12 cellular contexts compared by ENCODE assay signal in the genomic region with DNA sequence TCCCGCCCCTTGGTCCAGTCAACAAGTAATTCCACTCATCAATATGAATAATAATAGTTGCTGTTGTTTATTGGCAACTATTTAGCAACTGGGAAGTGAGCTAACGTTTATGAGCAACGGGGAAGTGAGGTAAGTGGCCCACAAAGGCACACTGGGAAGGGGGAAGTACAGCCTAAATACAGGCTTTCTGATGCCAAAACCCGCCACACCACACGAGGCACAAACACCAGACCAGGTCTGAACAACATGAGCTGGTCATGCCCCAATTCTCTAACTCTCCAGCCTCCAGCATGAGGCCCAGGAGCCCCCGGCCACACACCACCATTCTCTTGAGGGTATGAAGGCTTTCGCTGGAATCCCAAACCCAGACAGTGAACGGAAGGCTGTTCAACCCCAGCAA. TPM values are rescaled to one million over a fixed set of nuclear protein-coding genes. Genes with fewer than 3 reads are reported as not detected.
A peak's percentile ranks its signal among the peaks of the same experiment; 100 is the strongest.
DNase-seq lines count a peak whose midpoint lies in the region; ATAC-seq lines count a peak whose summit lies in the region.
"Had no signal": no experiment of that assay in that cellular context is flagged by ENCODE, and none has a peak within 500 bp of the region (broad histone marks: within the 10 kb centered on the region; RNA-seq: fewer than 3 reads in every experiment).

No MANE protein-coding gene starts in this region.

- peaks cover 0 to 3% (median 0%) of the 10 kb centered on the region in 3 donors for H3K9me3 Mint-ChIP-seq in IgD-negative memory B cell
- H3K9me3 Mint-ChIP-seq in activated naive CD8-positive, alpha-beta T cell treated with anti-CD3 and anti-CD28 coated beads for 36 hours: peaks cover 20% of the 10 kb centered on the region

- no peak for ATAC-seq in HG03108 (IDR thresholded peaks at IDR 0.05; ENCODE audit: unreplicated experiment)

- H3K36me3 Mint-ChIP-seq in IgD-negative memory B cell: peaks cover 3% of the 10 kb centered on the region
- H3K36me3 Mint-ChIP-seq in activated naive CD8-positive, alpha-beta T cell treated with anti-CD3 and anti-CD28 coated beads for 36 hours: peaks cover 67% of the 10 kb centered on the region

- H3K4me3 Mint-ChIP-seq in IgD-negative memory B cell: peak overlapping the region in 3 of 4 donors; percentile 39 to 84 (median 79)
- no peak overlapping the region for H3K4me3 Mint-ChIP-seq in activated naive CD8-positive, alpha-beta T cell treated with anti-CD3 and anti-CD28 coated beads for 36 hours
- H3K4me3 Mint-ChIP-seq: activated naive CD4-positive, alpha-beta T cell treated with anti-CD3 and anti-CD28 coated beads for 36 hours had no signal

- H3K4me1 Mint-ChIP-seq in IgD-negative memory B cell: peaks cover 40 to 71% (median 58%) of the 10 kb centered on the region in 3 donors
- H3K4me1 Mint-ChIP-seq in activated naive CD8-positive, alpha-beta T cell treated with anti-CD3 and anti-CD28 coated beads for 36 hours: peaks cover 60% of the 10 kb centered on the region

- DNase-seq in AML-193 (lab: John Stamatoyannopoulos, UW) (peak; percentile 30 to 35), midbrain (lab: John Stamatoyannopoulos, UW) (peak; percentile 41), UCSD-AML1 (lab: John Stamatoyannopoulos, UW; ENCODE audit: unreplicated experiment) (no peak), NCI-H187 treated with DMSO at 0.1 percent for 48 hours (lab: John Stamatoyannopoulos, UW) (no peak), NCI-H526 (lab: John Stamatoyannopoulos, UW) (no peak)
- DNase-seq in activated naive CD8-positive, alpha-beta T cell treated with anti-CD3 and anti-CD28 coated beads for 36 hours: no peak
- DNase-seq: activated naive CD4-positive, alpha-beta T cell treated with anti-CD3 and anti-CD28 coated beads for 36 hours; heart right ventricle; NCI-H2227 treated with DMSO at 0.1 percent for 48 hours; ovary had no signal

- peaks cover 1% of the 10 kb centered on the region for H3K27me3 Mint-ChIP-seq in IgD-negative memory B cell
- H3K27me3 Mint-ChIP-seq in activated naive CD8-positive, alpha-beta T cell treated with anti-CD3 and anti-CD28 coated beads for 36 hours: no peaks in the 10 kb centered on the region

- H3K27ac Mint-ChIP-seq in IgD-negative memory B cell: peak overlapping the region; percentile 81 to 97 (median 94)
- peak overlapping the region; percentile 70 for H3K27ac Mint-ChIP-seq in activated naive CD8-positive, alpha-beta T cell treated with anti-CD3 and anti-CD28 coated beads for 36 hours
- H3K27ac Mint-ChIP-seq: activated naive CD4-positive, alpha-beta T cell treated with anti-CD3 and anti-CD28 coated beads for 36 hours had no signal

RNA-seq across cellular contexts. Expression of a gene that starts 50.8 kb away (rescaled TPM):
- 41.7 TPM for polyA plus RNA-seq in IgD-negative memory B cell
- total RNA-seq in activated naive CD8-positive, alpha-beta T cell treated with anti-CD3 and anti-CD28 coated beads for 36 hours: 10 to 100 TPM; 76.8 to 77.1 TPM

Comparison
In these comparisons a context has a peak if more than half of its experiments do, and no peak if none do; other contexts are left out.
1. DNase-seq: peak in AML-193 (2 of 2) and midbrain (single experiment); none in activated naive CD8-positive, alpha-beta T cell treated with anti-CD3 and anti-CD28 coated beads for 36 hours (single experiment), UCSD-AML1 (single experiment), NCI-H187 treated with DMSO at 0.1 percent for 48 hours (single experiment) and NCI-H526 (0 of 2).